ENCODE assay signal across 10 cellular contexts in genomic region chr10:88091490-88092061, GRCh38.
A peak's percentile ranks its signal among the peaks of the same experiment; 100 is the strongest.
DNase-seq lines count a peak whose midpoint lies in the region; ATAC-seq and TF ChIP-seq lines count a peak whose summit lies in the region.
"Had no signal": no experiment of that assay in that cellular context is flagged by ENCODE, and none has a peak within 500 bp of the region (broad histone marks: within the 10 kb centered on the region; RNA-seq: fewer than 3 reads in every experiment).

No MANE protein-coding gene starts in this region.

- peak; percentile 64 for TF ChIP-seq CTCF in neutrophil (IDR thresholded peaks at IDR 0.05)
- no peak for TF ChIP-seq CTCF in endodermal cell (conservative IDR thresholded peaks at IDR 0.05)
- TF ChIP-seq CTCF in progenitor cell of endocrine pancreas (IDR thresholded peaks at IDR 0.05; ENCODE audit: unreplicated experiment), result no peak
- no peak for TF ChIP-seq CTCF in omental fat pad (IDR thresholded peaks at IDR 0.05)

- no peaks in the 10 kb centered on the region for H3K27me3 Mint-ChIP-seq in CD4-positive, CD25-positive, alpha-beta regulatory T cell
- H3K27me3 Mint-ChIP-seq in endodermal cell (ENCODE audit: insufficient read depth), result no peaks in the 10 kb centered on the region
- H3K27me3 Mint-ChIP-seq in progenitor cell of endocrine pancreas, result peaks cover 18% of the 10 kb centered on the region

- no peaks in the 10 kb centered on the region for H3K9me3 ChIP-seq in CD4-positive, CD25-positive, alpha-beta regulatory T cell (ENCODE audit: control insufficient read depth in 2 of 2, low read length in 2 of 2)
- no peaks in the 10 kb centered on the region for H3K9me3 ChIP-seq in neutrophil
- H3K9me3 ChIP-seq in endodermal cell (ENCODE audit: control insufficient read depth, low read length), result no peaks in the 10 kb centered on the region
- H3K9me3 ChIP-seq: breast epithelium had no signal

- peak overlapping the region; percentile 94 to 96 (median 96) for H3K27ac Mint-ChIP-seq in CD4-positive, CD25-positive, alpha-beta regulatory T cell
- no peak overlapping the region for H3K27ac Mint-ChIP-seq in endodermal cell
- H3K27ac Mint-ChIP-seq in progenitor cell of endocrine pancreas, result no peak overlapping the region

- in situ Hi-C loops in KBM-7 (cut with MboI; ENCODE audit: low pct_unique_long_range_greater_than_20kb, low sequenced_read_pairs), result no loop called here

- H3K36me3 ChIP-seq in CD4-positive, CD25-positive, alpha-beta regulatory T cell (ENCODE audit: control insufficient read depth, insufficient read depth, low read length), result no peaks in the 10 kb centered on the region
- H3K36me3 ChIP-seq in neutrophil, result peaks cover 20% of the 10 kb centered on the region
- H3K36me3 ChIP-seq in endodermal cell (ENCODE audit: control insufficient read depth, insufficient read depth, low read length), result no peaks in the 10 kb centered on the region
- H3K36me3 ChIP-seq: breast epithelium had no signal

- DNase-seq in CD4-positive, CD25-positive, alpha-beta regulatory T cell, result peak; percentile 12 to 92 (median 76)
- DNase-seq in KBM-7 (peak; percentile 44), endodermal cell (no peak), progenitor cell of endocrine pancreas (ENCODE audit: low spot score, unreplicated experiment) (no peak), omental fat pad (ENCODE audit: low spot score) (no peak)
- DNase-seq in activated CD8-positive, alpha-beta memory T cell treated with anti-CD3 and anti-CD28 coated beads, Interleukin-2, amount 50 U/mL, for 1 hour (ENCODE audit: extremely low read depth), result peak; percentile 34

- H3K4me3 ChIP-seq in CD4-positive, CD25-positive, alpha-beta regulatory T cell (ENCODE audit: low read depth, low read length), result peak overlapping the region; percentile 47
- H3K4me3 ChIP-seq in neutrophil (ENCODE audit: low read depth in 1 of 2, low read length in 1 of 2), result peak overlapping the region; percentile 19 to 33
- H3K4me3 ChIP-seq in endodermal cell (ENCODE audit: low read length), result no peak overlapping the region
- H3K4me3 ChIP-seq: breast epithelium had no signal

- no peaks in the 10 kb centered on the region for H3K27me3 ChIP-seq in CD4-positive, CD25-positive, alpha-beta regulatory T cell (ENCODE audit: control insufficient read depth, insufficient read depth, low read length)
- H3K27me3 ChIP-seq in neutrophil, result no peaks in the 10 kb centered on the region
- no peaks in the 10 kb centered on the region for H3K27me3 ChIP-seq in endodermal cell (ENCODE audit: control insufficient read depth, insufficient read depth, low read length, poor library complexity, severe bottlenecking)
- H3K27me3 ChIP-seq: breast epithelium had no signal

- peak overlapping the region; percentile 60 for H3K27ac ChIP-seq in CD4-positive, CD25-positive, alpha-beta regulatory T cell (ENCODE audit: insufficient read depth, low read length, poor library complexity, severe bottlenecking)
- peak overlapping the region; percentile 96 for H3K27ac ChIP-seq in neutrophil
- no peak overlapping the region for H3K27ac ChIP-seq in endodermal cell (ENCODE audit: low read depth, low read length)
- H3K27ac ChIP-seq: breast epithelium, C4-2B had no signal

- peaks cover 21 to 38% (median 34%) of the 10 kb centered on the region in 4 donors for H3K4me1 Mint-ChIP-seq in CD4-positive, CD25-positive, alpha-beta regulatory T cell
- H3K4me1 Mint-ChIP-seq in endodermal cell, result no peaks in the 10 kb centered on the region
- no peaks in the 10 kb centered on the region for H3K4me1 Mint-ChIP-seq in progenitor cell of endocrine pancreas (ENCODE audit: low read depth)

- H3K4me3 Mint-ChIP-seq in CD4-positive, CD25-positive, alpha-beta regulatory T cell, result peak overlapping the region; percentile 25 to 48 (median 34)
- H3K4me3 Mint-ChIP-seq in endodermal cell (no peak overlapping the region), progenitor cell of endocrine pancreas (ENCODE audit: low read depth) (no peak overlapping the region)

- peak; percentile 98 to 99 for ATAC-seq in CD4-positive, CD25-positive, alpha-beta regulatory T cell (ENCODE audit: low read depth in 2 of 2)
- ATAC-seq in GM21423 (IDR thresholded peaks at IDR 0.05; ENCODE audit: unreplicated experiment), result peak; percentile 80
- no peak for ATAC-seq in omental fat pad (ENCODE audit: low FRiP score)

- no peaks in the 10 kb centered on the region for H3K36me3 Mint-ChIP-seq in CD4-positive, CD25-positive, alpha-beta regulatory T cell
- H3K36me3 Mint-ChIP-seq in endodermal cell (ENCODE audit: low read depth), result no peaks in the 10 kb centered on the region
- H3K36me3 Mint-ChIP-seq in progenitor cell of endocrine pancreas (ENCODE audit: insufficient read depth), result no peaks in the 10 kb centered on the region

- H3K9ac ChIP-seq in endodermal cell (ENCODE audit: extremely low read depth, low read length, poor library complexity, severe bottlenecking), result no peak overlapping the region

- H3K4me1 ChIP-seq in CD4-positive, CD25-positive, alpha-beta regulatory T cell (ENCODE audit: control insufficient read depth, insufficient read depth, low read length, poor library complexity, severe bottlenecking), result peaks cover 30% of the 10 kb centered on the region
- H3K4me1 ChIP-seq in neutrophil (ENCODE audit: control insufficient read depth in 1 of 2, insufficient read depth in 1 of 2, low read depth in 1 of 2, low read length in 1 of 2), result peaks cover 94 to 99% of the 10 kb centered on the region in 2 experiments
- H3K4me1 ChIP-seq in endodermal cell (ENCODE audit: control insufficient read depth, insufficient read depth, low read length), result no peaks in the 10 kb centered on the region
- H3K4me1 ChIP-seq: breast epithelium had no signal

- peaks cover 0 to 6% (median 1%) of the 10 kb centered on the region in 7 donors for H3K9me3 Mint-ChIP-seq in CD4-positive, CD25-positive, alpha-beta regulatory T cell
- H3K9me3 Mint-ChIP-seq in endodermal cell (no peaks in the 10 kb centered on the region), progenitor cell of endocrine pancreas (ENCODE audit: low read depth) (no peaks in the 10 kb centered on the region)

- WGBS in endodermal cell (ENCODE audit: insufficient coverage in 1 of 2, insufficient read length in 1 of 2), 2 experiments, result 85 to 91% methylated on average over 4 of the region's 4 CpGs

Comparison
In these comparisons a context has a peak if more than half of its experiments do, and no peak if none do; other contexts are left out.
1. DNase-seq: peak in CD4-positive, CD25-positive, alpha-beta regulatory T cell (3 of 3), KBM-7 (single experiment) and activated CD8-positive, alpha-beta memory T cell treated with anti-CD3 and anti-CD28 coated beads, Interleukin-2, amount 50 U/mL, for 1 hour (single experiment); none in endodermal cell (single experiment), progenitor cell of endocrine pancreas (single experiment) and omental fat pad (single experiment).
2. H3K27ac Mint-ChIP-seq: peak in CD4-positive, CD25-positive, alpha-beta regulatory T cell (3 of 3); none in endodermal cell (single experiment) and progenitor cell of endocrine pancreas (single experiment).
3. H3K4me3 Mint-ChIP-seq: peak in CD4-positive, CD25-positive, alpha-beta regulatory T cell (4 of 4); none in endodermal cell (single experiment) and progenitor cell of endocrine pancreas (single experiment).